In genomic region chr7:29839302-29839701, GRCh38 we compare ENCODE assay signal across 12 cellular contexts. TPM values are rescaled to one million over a fixed set of nuclear protein-coding genes. Genes with fewer than 3 reads are reported as not detected.
DNase-seq lines count a peak whose midpoint lies in the region; ATAC-seq and TF ChIP-seq lines count a peak whose summit lies in the region.
"Had no signal": no experiment of that assay in that cellular context is flagged by ENCODE, and none has a peak within 500 bp of the region (broad histone marks: within the 10 kb centered on the region; RNA-seq: fewer than 3 reads in every experiment).

No MANE protein-coding gene starts in this region.

- ATAC-seq in left lung = peak; percentile 58
- ATAC-seq: stimulated activated naive B cell treated with anti-CD40 and anti-IgM and Interleukin-4, amounts not matched to agents 10 μg/mL and 1 μg/mL and 100 μg/mL, for 72 hours had no signal

- H3K4me3 Mint-ChIP-seq in brain = no peak overlapping the region
- H3K4me3 Mint-ChIP-seq: stimulated activated naive B cell treated with anti-CD40 and anti-IgM and Interleukin-4, amounts not matched to agents 10 μg/mL and 1 μg/mL and 100 μg/mL, for 72 hours; T-helper 2 cell treated with Interferon-gamma antibody and Interleukin-4, amounts not matched to agents 5 μg/mL and 100 μg/mL, for 36 hours had no signal

- peak; percentile 21 for DNase-seq in AG04449 (ENCODE audit: low read depth, low spot score)
- peak; percentile 45 for DNase-seq in HT1080 (ENCODE audit: low read depth)
- no peak for DNase-seq in left lung
- no peak for DNase-seq in NCI-H187 treated with DMSO at 0.1 percent for 48 hours (lab: John Stamatoyannopoulos, UW)
- DNase-seq in NCI-H1930 (lab: John Stamatoyannopoulos, UW) = no peak
- DNase-seq in 8988T = no peak
- no peak for DNase-seq in hypothalamus (lab: John Stamatoyannopoulos, UW)
- DNase-seq: C1 segment of cervical spinal cord; caudate nucleus; stimulated activated naive B cell treated with anti-CD40 and anti-IgM and Interleukin-4, amounts not matched to agents 10 μg/mL and 1 μg/mL and 100 μg/mL, for 72 hours had no signal

- no peaks in the 10 kb centered on the region for H3K9me3 ChIP-seq in left lung

- H3K27me3 Mint-ChIP-seq in brain = peaks cover 3% of the 10 kb centered on the region

- peaks cover 0 to 35% of the 10 kb centered on the region in 2 donors for H3K27me3 ChIP-seq in left lung

- no peaks in the 10 kb centered on the region for H3K36me3 ChIP-seq in left lung

- peaks cover 4% of the 10 kb centered on the region for H3K36me3 Mint-ChIP-seq in brain
- H3K36me3 Mint-ChIP-seq: stimulated activated naive B cell treated with anti-CD40 and anti-IgM and Interleukin-4, amounts not matched to agents 10 μg/mL and 1 μg/mL and 100 μg/mL, for 72 hours had no signal

- no peak for TF ChIP-seq CTCF in AG04449 (IDR thresholded peaks at IDR 0.05; ENCODE audit: insufficient read depth, low read length, missing control alignments)
- TF ChIP-seq CTCF in brain (conservative IDR thresholded peaks at IDR 0.05) = no peak
- no peak for TF ChIP-seq CTCF in left lung (IDR thresholded peaks at IDR 0.05)

- H3K27ac Mint-ChIP-seq in brain = peak overlapping the region in 3 of 5 experiments; percentile 46 to 75 (median 63)
- H3K27ac Mint-ChIP-seq: stimulated activated naive B cell treated with anti-CD40 and anti-IgM and Interleukin-4, amounts not matched to agents 10 μg/mL and 1 μg/mL and 100 μg/mL, for 72 hours; T-helper 2 cell treated with Interferon-gamma antibody and Interleukin-4, amounts not matched to agents 5 μg/mL and 100 μg/mL, for 36 hours had no signal

- H3K27ac ChIP-seq in left lung = no peak overlapping the region

- H3K9me3 Mint-ChIP-seq in brain = no peaks in the 10 kb centered on the region
- H3K9me3 Mint-ChIP-seq: stimulated activated naive B cell treated with anti-CD40 and anti-IgM and Interleukin-4, amounts not matched to agents 10 μg/mL and 1 μg/mL and 100 μg/mL, for 72 hours; T-helper 2 cell treated with Interferon-gamma antibody and Interleukin-4, amounts not matched to agents 5 μg/mL and 100 μg/mL, for 36 hours had no signal

- H3K4me1 Mint-ChIP-seq in brain = peaks cover 55% of the 10 kb centered on the region
- H3K4me1 Mint-ChIP-seq: stimulated activated naive B cell treated with anti-CD40 and anti-IgM and Interleukin-4, amounts not matched to agents 10 μg/mL and 1 μg/mL and 100 μg/mL, for 72 hours had no signal

- POLR2A ChIA-PET in AG04449 (lab: Yijun Ruan, JAX) = no interaction called here

- CTCF ChIA-PET in AG04449 (lab: Yijun Ruan, JAX) = no interaction called here

- H3K4me1 ChIP-seq in left lung = no peaks in the 10 kb centered on the region

- intact Hi-C loops in left lung (cut with DNase I) = no loop called here

- H3K4me3 ChIP-seq in AG04449 (ENCODE audit: low read depth, low read length) = no peak overlapping the region
- H3K4me3 ChIP-seq in left lung = no peak overlapping the region

RNA-seq across cellular contexts. Expression of gene WIPF3, which starts 33.0 kb away (rescaled TPM):
- not detected in 2 replicates for total RNA-seq in HT1080 (2014; rRNA removed; shearing (Covaris generic))
- not detected in 2 replicates for polyA plus RNA-seq in HT1080 (2015; cell fraction: cytosol; rRNA removed)
- not detected in 2 replicates for polyA plus RNA-seq in HT1080 (2015; cell fraction: nucleus; rRNA removed)
- polyA plus RNA-seq in brain (ENCODE audit: insufficient read depth, low read depth, low replicate concordance) = 17.6 TPM
- under 1 TPM in 1 of 2 donors, not detected in 1; 0.50 TPM for total RNA-seq in left lung

Comparison
In these comparisons a context has a peak if more than half of its experiments do, and no peak if none do; other contexts are left out.
1. DNase-seq: peak in AG04449 (single experiment) and HT1080 (single experiment); none in left lung (0 of 2), NCI-H187 treated with DMSO at 0.1 percent for 48 hours (single experiment), NCI-H1930 (0 of 2), 8988T (single experiment) and hypothalamus (0 of 51).